Comparison of ENCODE assay signal across 9 cellular contexts in the genomic region with DNA sequence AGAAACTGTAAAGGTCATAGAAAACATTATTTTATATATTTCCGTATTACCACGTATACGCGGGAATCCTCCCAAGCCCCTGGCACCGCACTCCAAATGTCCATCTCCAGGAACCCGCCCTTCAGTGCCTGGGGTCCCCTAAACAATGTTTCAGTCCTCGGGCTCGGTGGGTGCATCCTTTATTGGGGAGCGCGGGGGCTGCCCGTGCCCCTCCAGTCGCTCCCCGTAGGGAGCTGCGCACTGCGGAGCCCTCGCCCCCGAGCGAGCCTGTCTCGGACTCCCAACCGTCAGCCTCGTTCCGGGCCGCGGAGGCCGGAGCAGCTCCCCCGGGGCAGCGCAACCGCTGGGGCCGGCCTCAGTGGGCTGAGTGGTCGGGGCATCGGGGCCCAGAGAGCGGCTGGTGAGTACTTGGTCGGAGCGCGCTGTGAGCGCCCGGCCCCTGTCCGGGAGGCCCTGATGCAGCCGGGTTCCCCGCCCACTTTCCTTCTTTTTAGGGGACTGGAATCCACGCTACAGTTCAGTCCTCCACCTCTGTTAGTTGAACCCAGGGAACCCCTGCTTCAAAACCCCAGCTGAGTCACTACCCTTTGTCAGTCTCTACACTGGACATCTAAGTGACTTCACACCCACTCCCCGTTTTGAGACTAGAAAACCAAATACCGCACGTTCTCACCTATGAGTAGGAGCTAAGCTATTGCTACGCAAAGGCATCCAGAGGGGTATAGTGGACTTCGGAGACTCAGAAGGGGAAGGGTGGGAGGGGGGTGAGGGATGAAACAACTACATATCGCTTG. TPM values are rescaled to one million over a fixed set of nuclear protein-coding genes. Genes with fewer than 3 reads are reported as not detected.
DNase-seq lines count a peak whose midpoint lies in the region; ATAC-seq and TF ChIP-seq lines count a peak whose summit lies in the region.
"Had no signal": no experiment of that assay in that cellular context is flagged by ENCODE, and none has a peak within 500 bp of the region (broad histone marks: within the 10 kb centered on the region; RNA-seq: fewer than 3 reads in every experiment).

A gene with protein sequence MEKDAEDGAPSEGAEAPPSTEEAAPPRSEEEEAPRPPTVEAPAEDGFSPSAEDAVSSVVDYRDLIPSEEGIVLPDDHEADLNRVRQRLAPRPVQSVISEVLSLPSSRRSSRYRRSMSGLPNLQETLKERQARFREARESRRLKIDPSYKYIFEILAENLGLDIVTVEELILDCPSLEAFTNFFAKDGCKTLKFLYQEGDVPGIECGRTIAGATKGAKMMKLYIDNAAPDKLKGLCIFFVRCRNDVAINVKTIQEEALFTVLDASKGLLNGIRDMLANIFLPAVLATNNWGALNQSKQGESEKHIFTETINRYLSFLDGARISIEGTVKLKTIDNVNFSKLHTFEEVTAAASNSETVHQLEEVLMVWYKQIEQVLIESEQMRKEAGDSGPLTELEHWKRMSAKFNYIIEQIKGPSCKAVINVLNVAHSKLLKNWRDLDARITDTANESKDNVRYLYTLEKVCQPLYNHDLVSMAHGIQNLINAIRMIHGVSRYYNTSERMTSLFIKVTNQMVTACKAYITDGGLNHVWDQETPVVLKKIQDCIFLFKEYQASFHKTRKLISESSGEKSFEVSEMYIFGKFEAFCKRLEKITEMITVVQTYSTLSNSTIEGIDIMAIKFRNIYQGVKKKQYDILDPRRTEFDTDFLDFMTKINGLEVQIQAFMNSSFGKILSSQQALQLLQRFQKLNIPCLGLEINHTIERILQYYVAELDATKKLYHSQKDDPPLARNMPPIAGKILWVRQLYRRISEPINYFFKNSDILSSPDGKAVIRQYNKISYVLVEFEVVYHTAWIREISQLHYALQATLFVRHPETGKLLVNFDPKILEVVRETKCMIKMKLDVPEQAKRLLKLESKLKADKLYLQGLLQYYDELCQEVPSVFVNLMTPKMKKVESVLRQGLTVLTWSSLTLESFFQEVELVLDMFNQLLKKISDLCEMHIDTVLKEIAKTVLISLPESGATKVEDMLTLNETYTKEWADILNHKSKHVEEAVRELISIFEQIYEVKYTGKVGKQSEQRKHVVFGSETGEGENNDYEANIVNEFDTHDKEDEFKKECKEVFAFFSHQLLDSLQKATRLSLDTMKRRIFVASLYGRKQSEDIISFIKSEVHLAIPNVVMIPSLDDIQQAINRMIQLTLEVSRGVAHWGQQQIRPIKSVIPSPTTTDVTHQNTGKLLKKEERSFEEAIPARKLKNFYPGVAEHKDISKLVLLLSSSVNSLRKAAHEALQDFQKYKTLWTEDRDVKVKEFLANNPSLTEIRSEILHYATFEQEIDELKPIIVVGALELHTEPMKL (N-terminal part only) (plus strand): TSS at position 296 of the 794 bp plus-strand sequence. CDS start 7,499 bp downstream, outside the sequence.

- ATAC-seq in naive B cell (ENCODE audit: low read depth in 2 of 2), result peak; percentile 51 to 65

- no peak within 1 kb of the TSS for H3K27ac Mint-ChIP-seq in IgD-negative memory B cell
- no peak within 1 kb of the TSS for H3K27ac Mint-ChIP-seq in naive B cell

- peak within 1 kb of the TSS in 3 of 4 donors; percentile 72 to 90 (median 82) for H3K4me3 Mint-ChIP-seq in IgD-negative memory B cell
- peak within 1 kb of the TSS; percentile 68 to 92 (median 83) for H3K4me3 Mint-ChIP-seq in naive B cell

- no peaks in the 10 kb centered on the region for H3K36me3 ChIP-seq in adrenal gland (replicated peaks in 1 of 2)

- H3K36me3 Mint-ChIP-seq in IgD-negative memory B cell, result no peaks in the 10 kb centered on the region
- peaks cover 0 to 2% of the 10 kb centered on the region in 2 donors for H3K36me3 Mint-ChIP-seq in naive B cell

- H3K27me3 Mint-ChIP-seq in IgD-negative memory B cell (peaks cover 17% of the 10 kb centered on the region), naive B cell (peaks cover 45 to 59% (median 50%) of the 10 kb centered on the region in 3 donors)

- no peak for TF ChIP-seq POLR2A in adrenal gland (IDR thresholded peaks at IDR 0.05)

- WGBS in adrenal gland, 4 donors, result 10 to 23% (median 15%) methylated on average over 18 to 47 of the region's 47 CpGs

- no peak for DNase-seq in AG09309 (ENCODE audit: low read depth)
- DNase-seq in dermis blood vessel endothelial cell, result peak; percentile 34
- no peak for DNase-seq in naive B cell
- DNase-seq in amygdala (lab: John Stamatoyannopoulos, UW), result no peak
- no peak for DNase-seq in adrenal gland
- no peak for DNase-seq in GDM1 (lab: John Stamatoyannopoulos, UW)
- DNase-seq in NCI-H1436 treated with DMSO at 0.1 percent for 48 hours (lab: John Stamatoyannopoulos, UW), result no peak
- DNase-seq: EL had no signal

- intact Hi-C loops in adrenal gland (cut with DNase I), result no loop called here

- no peaks in the 10 kb centered on the region for H3K9me3 ChIP-seq in adrenal gland (replicated peaks in 1 of 3)

- TF ChIP-seq CTCF in AG09309 (IDR thresholded peaks at IDR 0.05; ENCODE audit: control insufficient read depth, insufficient read depth, low read depth, low read length, missing control alignments) (no peak), adrenal gland (IDR thresholded peaks at IDR 0.05) (no peak)

- H3K4me3 ChIP-seq in AG09309 (ENCODE audit: control insufficient read depth, low read depth, low read length) (peak within 1 kb of the TSS; percentile 14), adrenal gland (peak within 1 kb of the TSS in 1 of 4 donors; percentile 38)

- peaks cover 2 to 5% (median 5%) of the 10 kb centered on the region in 3 donors for H3K4me1 Mint-ChIP-seq in IgD-negative memory B cell
- peaks cover 6 to 18% (median 15%) of the 10 kb centered on the region in 3 donors for H3K4me1 Mint-ChIP-seq in naive B cell

- H3K27ac ChIP-seq in adrenal gland, result no peak within 1 kb of the TSS

- peaks cover 0 to 4% of the 10 kb centered on the region in 2 donors for H3K4me1 ChIP-seq in adrenal gland (replicated peaks in 1 of 2)

- H3K27me3 ChIP-seq in adrenal gland, result peaks cover 25% of the 10 kb centered on the region

- H3K9me3 Mint-ChIP-seq in IgD-negative memory B cell (no peaks in the 10 kb centered on the region), naive B cell (peaks cover 0 to 10% (median 3%) of the 10 kb centered on the region in 7 donors)

RNA-seq across cellular contexts. Expression of the gene that starts here (rescaled TPM):
- polyA plus RNA-seq in IgD-negative memory B cell (0.94 TPM), naive B cell (ENCODE audit: low read depth in 6 of 6) (not detected), adrenal gland (under 1 TPM in 1 of 3 donors, not detected in 2; 0.02 TPM)
- total RNA-seq in dermis blood vessel endothelial cell (under 0.01 and 0.05 TPM in 2 replicates), adrenal gland (not detected)

Comparison
In these comparisons a context has a peak if more than half of its experiments do, and no peak if none do; other contexts are left out.
1. Peak in DNase-seq in dermis blood vessel endothelial cell; RNA of the gene not detected or under 1 TPM.
2. Peak in ATAC-seq in naive B cell; RNA of the gene not detected or under 1 TPM.